1 cellular context compared by ENCODE assay signal in the genomic region with DNA sequence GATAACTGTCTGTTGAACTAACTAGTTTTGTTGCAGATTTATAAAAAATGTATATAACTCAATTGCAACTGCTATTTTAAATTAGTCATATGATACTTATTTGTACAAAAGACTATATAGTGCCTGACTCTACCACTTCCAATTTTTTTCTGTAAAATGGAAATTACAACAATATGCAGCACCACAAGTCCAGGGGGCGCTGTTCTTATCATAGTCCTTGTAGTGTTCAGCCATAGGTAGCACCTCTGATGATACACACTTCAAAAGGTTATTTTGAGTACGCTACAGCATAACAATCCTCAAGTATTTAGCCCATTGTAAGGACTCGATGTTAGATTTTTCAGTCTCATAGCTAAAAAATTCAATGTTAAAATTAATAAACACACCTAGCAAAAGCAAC.
TF ChIP-seq lines count a peak whose summit lies in the region.

No MANE protein-coding gene starts in this region.

TF ChIP-seq in HepG2, 621 proteins besides CTCF, POLR2A, EP300 and RAD21 (continued from another document):
- TF ChIP-seq ZFP62 (CRISPR knock-in tag; IDR thresholded peaks at IDR 0.05) (no peak), SRSF9 (IDR thresholded peaks at IDR 0.05; ENCODE audit: borderline replicate concordance, insufficient read depth, low read depth, low read length, poor library complexity, severe bottlenecking) (no peak), ZNF543 (CRISPR knock-in tag; IDR thresholded peaks at IDR 0.05) (no peak), HNRNPK (IDR thresholded peaks at IDR 0.05; ENCODE audit: low read depth, low read length, poor library complexity, severe bottlenecking) (no peak), ZNF143 (CRISPR knock-in tag; IDR thresholded peaks at IDR 0.05) (no peak)
